1 cellular context compared by ENCODE assay signal in genomic region chr10:50538473-50539398, GRCh38.
TF ChIP-seq lines count a peak whose summit lies in the region.

No MANE protein-coding gene starts in this region.

TF ChIP-seq in K562, 482 proteins besides CTCF, POLR2A, EP300 and RAD21 (continued from another document and continues in another):
- TF ChIP-seq SFPQ (IDR thresholded peaks at IDR 0.05; ENCODE audit: low read depth, low read length): no peak
- TF ChIP-seq ARNT (IDR thresholded peaks at IDR 0.05): no peak
- no peak for TF ChIP-seq ZKSCAN8 (CRISPR knock-in tag; IDR thresholded peaks at IDR 0.05)
- no peak for TF ChIP-seq ZFP91 (CRISPR knock-in tag; IDR thresholded peaks at IDR 0.05)
- TF ChIP-seq TRIM24 (IDR thresholded peaks at IDR 0.05): no peak
- TF ChIP-seq ZNF232 (CRISPR knock-in tag; IDR thresholded peaks at IDR 0.05): no peak
- TF ChIP-seq ADNP (tag; IDR thresholded peaks at IDR 0.05): no peak
- TF ChIP-seq SMARCE1 (IDR thresholded peaks at IDR 0.05): 0 out of 2 replicates have a peak, but pooled peaks have one; percentile 12
- no peak for TF ChIP-seq ZFP36 (IDR thresholded peaks at IDR 0.05; ENCODE audit: low read depth, low read length, partially characterized antibody)
- TF ChIP-seq, protein P1, sequence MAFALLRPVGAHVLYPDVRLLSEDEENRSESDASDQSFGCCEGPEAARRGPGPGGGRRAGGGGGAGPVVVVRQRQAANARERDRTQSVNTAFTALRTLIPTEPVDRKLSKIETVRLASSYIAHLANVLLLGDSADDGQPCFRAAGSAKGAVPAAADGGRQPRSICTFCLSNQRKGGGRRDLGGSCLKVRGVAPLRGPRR (CRISPR knock-in tag; IDR thresholded peaks at IDR 0.05): no peak
- TF ChIP-seq MBD2 (IDR thresholded peaks at IDR 0.05; ENCODE audit: borderline replicate concordance, low read depth): no peak
- TF ChIP-seq, protein P2, sequence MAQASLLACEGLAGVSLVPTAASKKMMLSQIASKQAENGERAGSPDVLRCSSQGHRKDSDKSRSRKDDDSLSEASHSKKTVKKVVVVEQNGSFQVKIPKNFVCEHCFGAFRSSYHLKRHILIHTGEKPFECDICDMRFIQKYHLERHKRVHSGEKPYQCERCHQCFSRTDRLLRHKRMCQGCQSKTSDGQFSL (CRISPR knock-in tag; IDR thresholded peaks at IDR 0.05): no peak
- TF ChIP-seq, protein P2 (tag; IDR thresholded peaks at IDR 0.05): no peak
- TF ChIP-seq ZNF75A (CRISPR knock-in tag; IDR thresholded peaks at IDR 0.05): no peak
- TF ChIP-seq TCF3 (CRISPR knock-in tag; IDR thresholded peaks at IDR 0.05): peak; percentile 3
- no peak for TF ChIP-seq CTCFL (IDR thresholded peaks at IDR 0.05; ENCODE audit: borderline replicate concordance, insufficient read depth, low read depth, low read length, poor library complexity, severe bottlenecking)
- TF ChIP-seq STAT5A (IDR thresholded peaks at IDR 0.05; ENCODE audit: borderline replicate concordance, low read length): no peak
- no peak for TF ChIP-seq EHMT2 (IDR thresholded peaks at IDR 0.05)
- TF ChIP-seq PHF8 (IDR thresholded peaks at IDR 0.05; ENCODE audit: borderline replicate concordance, low read length): no peak
- no peak for TF ChIP-seq ZNF133 (CRISPR knock-in tag; IDR thresholded peaks at IDR 0.05)
- TF ChIP-seq GATAD2B (IDR thresholded peaks at IDR 0.05; ENCODE audit: borderline replicate concordance): no peak
- no peak for TF ChIP-seq XRCC3 (IDR thresholded peaks at IDR 0.05)
- no peak for TF ChIP-seq LEF1 (IDR thresholded peaks at IDR 0.05)
- no peak for TF ChIP-seq HMGXB4 (CRISPR knock-in tag; IDR thresholded peaks at IDR 0.05)
- TF ChIP-seq ZNF76 (CRISPR knock-in tag; IDR thresholded peaks at IDR 0.05; ENCODE audit: borderline replicate concordance): no peak
- TF ChIP-seq ZBTB17 (CRISPR knock-in tag; IDR thresholded peaks at IDR 0.05): no peak
- TF ChIP-seq XRCC4 (IDR thresholded peaks at IDR 0.05; ENCODE audit: extremely low read depth, insufficient read depth, insufficient read length): no peak
- no peak for TF ChIP-seq ZNF780A (CRISPR knock-in tag; IDR thresholded peaks at IDR 0.05)
- 0 out of 4 replicates have a peak, but pooled peaks of 1 of the 2 experiments have one; percentile 24 for TF ChIP-seq FOXK2 (conservative IDR thresholded peaks at IDR 0.05 in 1 of 2, IDR thresholded peaks at IDR 0.05 in 1 of 2; ENCODE audit: low read depth in 2 of 2)
- peak in 1 of 3 experiments; percentile 42 for TF ChIP-seq YY1 (IDR thresholded peaks at IDR 0.05; ENCODE audit: borderline replicate concordance in 1 of 3, control insufficient read depth in 1 of 3, extremely low read depth in 1 of 3, insufficient read depth in 3 of 3, insufficient read length in 1 of 3, insufficient replicate concordance in 2 of 3, low read depth in 1 of 3, low read length in 2 of 3)
- TF ChIP-seq, protein P3, sequence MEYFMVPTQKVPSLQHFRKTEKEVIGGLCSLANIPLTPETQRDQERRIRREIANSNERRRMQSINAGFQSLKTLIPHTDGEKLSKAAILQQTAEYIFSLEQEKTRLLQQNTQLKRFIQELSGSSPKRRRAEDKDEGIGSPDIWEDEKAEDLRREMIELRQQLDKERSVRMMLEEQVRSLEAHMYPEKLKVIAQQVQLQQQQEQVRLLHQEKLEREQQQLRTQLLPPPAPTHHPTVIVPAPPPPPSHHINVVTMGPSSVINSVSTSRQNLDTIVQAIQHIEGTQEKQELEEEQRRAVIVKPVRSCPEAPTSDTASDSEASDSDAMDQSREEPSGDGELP (CRISPR knock-in tag; IDR thresholded peaks at IDR 0.05; ENCODE audit: borderline replicate concordance): peak; percentile 82
- peak in 1 of 2 experiments; percentile 31; a peak in 1 of 4 replicates for TF ChIP-seq MAZ (CRISPR knock-in tag; conservative IDR thresholded peaks at IDR 0.05 in 1 of 2, IDR thresholded peaks at IDR 0.05 in 1 of 2)
- no peak for TF ChIP-seq HNRNPLL (IDR thresholded peaks at IDR 0.05; ENCODE audit: low read depth, low read length, poor library complexity, severe bottlenecking)
- TF ChIP-seq CEBPG (CRISPR knock-in tag; IDR thresholded peaks at IDR 0.05): peak; percentile 18; the same call in 1 of the 2 replicates
- no peak for TF ChIP-seq CEBPG (tag; conservative IDR thresholded peaks at IDR 0.05 in 1 of 2, IDR thresholded peaks at IDR 0.05 in 1 of 2)
- no peak for TF ChIP-seq ZNF24 (IDR thresholded peaks at IDR 0.05)
- no peak for TF ChIP-seq HNRNPH1 (optimal IDR thresholded peaks at IDR 0.05; ENCODE audit: low read depth, low read length)
- no peak for TF ChIP-seq PREB (CRISPR knock-in tag; IDR thresholded peaks at IDR 0.05)
- TF ChIP-seq ESRRA (IDR thresholded peaks at IDR 0.05; ENCODE audit: borderline replicate concordance, low read depth): no peak
- no peak for TF ChIP-seq ZNF79 (CRISPR knock-in tag; IDR thresholded peaks at IDR 0.05; ENCODE audit: low read depth)
- no peak for TF ChIP-seq BCL6 (CRISPR knock-in tag; IDR thresholded peaks at IDR 0.05)
- peak; percentile 59; the same call in 1 of the 2 replicates for TF ChIP-seq ZNF384 (IDR thresholded peaks at IDR 0.05; ENCODE audit: low read depth, low read length)
- TF ChIP-seq NFXL1 (CRISPR knock-in tag; IDR thresholded peaks at IDR 0.05): no peak
- no peak for TF ChIP-seq KLF13 (tag; IDR thresholded peaks at IDR 0.05; ENCODE audit: borderline replicate concordance, low read depth)
- TF ChIP-seq ZNF280B (CRISPR knock-in tag; IDR thresholded peaks at IDR 0.05): no peak
- TF ChIP-seq FOXP1 (CRISPR knock-in tag; IDR thresholded peaks at IDR 0.05): peak; percentile 39; the same call in 1 of the 2 replicates
- 0 out of 4 replicates have a peak, but pooled peaks of 1 of the 2 experiments have one; percentile 12 for TF ChIP-seq NRF1 (conservative IDR thresholded peaks at IDR 0.05 in 1 of 2, IDR thresholded peaks at IDR 0.05 in 1 of 2)
- TF ChIP-seq FOSL1 (tag; conservative IDR thresholded peaks at IDR 0.05): 0 out of 2 replicates have a peak, but pooled peaks have one; percentile 14
- TF ChIP-seq ARID3B (CRISPR knock-in tag; IDR thresholded peaks at IDR 0.05; ENCODE audit: borderline replicate concordance): no peak
- TF ChIP-seq, protein P4, sequence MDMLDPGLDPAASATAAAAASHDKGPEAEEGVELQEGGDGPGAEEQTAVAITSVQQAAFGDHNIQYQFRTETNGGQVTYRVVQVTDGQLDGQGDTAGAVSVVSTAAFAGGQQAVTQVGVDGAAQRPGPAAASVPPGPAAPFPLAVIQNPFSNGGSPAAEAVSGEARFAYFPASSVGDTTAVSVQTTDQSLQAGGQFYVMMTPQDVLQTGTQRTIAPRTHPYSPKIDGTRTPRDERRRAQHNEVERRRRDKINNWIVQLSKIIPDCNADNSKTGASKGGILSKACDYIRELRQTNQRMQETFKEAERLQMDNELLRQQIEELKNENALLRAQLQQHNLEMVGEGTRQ (CRISPR knock-in tag; IDR thresholded peaks at IDR 0.05): no peak
- TF ChIP-seq CBFA2T3 (IDR thresholded peaks at IDR 0.05): peak; percentile 38
- no peak for TF ChIP-seq CREBBP (IDR thresholded peaks at IDR 0.05; ENCODE audit: low read depth, low read length)
- TF ChIP-seq, protein P5, sequence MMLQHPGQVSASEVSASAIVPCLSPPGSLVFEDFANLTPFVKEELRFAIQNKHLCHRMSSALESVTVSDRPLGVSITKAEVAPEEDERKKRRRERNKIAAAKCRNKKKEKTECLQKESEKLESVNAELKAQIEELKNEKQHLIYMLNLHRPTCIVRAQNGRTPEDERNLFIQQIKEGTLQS (IDR thresholded peaks at IDR 0.05): no peak
- TF ChIP-seq, protein P5 (CRISPR knock-in tag; conservative IDR thresholded peaks at IDR 0.05): no peak
- 0 out of 2 replicates have a peak, but pooled peaks have one; percentile 19 for TF ChIP-seq HDAC2 (IDR thresholded peaks at IDR 0.05)
